Comparison of ENCODE assay signal across 17 cellular contexts in the genomic region with DNA sequence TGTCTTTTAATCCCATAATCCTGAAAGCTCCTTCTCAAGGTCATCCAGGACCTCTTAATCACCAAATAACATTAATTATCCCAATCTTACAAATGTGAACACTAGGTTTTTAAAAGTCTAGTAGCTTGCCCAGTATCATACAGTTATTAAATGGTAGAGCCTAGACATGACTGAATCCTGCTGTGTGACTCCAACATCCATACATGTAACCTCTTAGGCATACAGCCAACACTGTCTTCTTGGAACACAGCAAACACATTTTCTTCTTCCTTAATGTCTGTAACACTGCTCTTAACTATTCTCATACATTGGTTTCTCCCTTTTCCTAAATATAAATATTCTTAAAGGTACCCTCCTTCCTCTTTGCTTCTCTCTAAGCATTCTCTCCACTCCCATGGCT.
"Had no signal": no experiment of that assay in that cellular context is flagged by ENCODE, and none has a peak within 500 bp of the region (broad histone marks: within the 10 kb centered on the region; RNA-seq: fewer than 3 reads in every experiment).

No MANE protein-coding gene starts in this region.

- H3K4me3 ChIP-seq: colonic mucosa, esophagus squamous epithelium, gastroesophageal sphincter, heart right ventricle, lung, pancreas had no signal

- ATAC-seq: gastroesophageal sphincter, heart right ventricle, left colon, pancreas had no signal

- DNase-seq: activated CD4-positive, CD25-positive, alpha-beta regulatory T cell treated with anti-CD3 and anti-CD28 coated beads, Interleukin-2, amount 50 U/mL, for 72 hours; activated naive CD4-positive, alpha-beta T cell treated with anti-CD3 and anti-CD28 coated beads for 36 hours; activated T-cell treated with anti-CD3 and anti-CD28 coated beads for 4 hours; caudate nucleus; colonic mucosa; esophagus squamous epithelium; heart right ventricle; left colon; pancreas; stimulated activated CD4-positive, alpha-beta T cell treated with anti-CD3 and anti-CD28 coated beads, Interleukin-4, amount 100 ng/mL, for 1 hour; stimulated activated naive CD4-positive, alpha-beta T cell; T-helper 9 cell; trophoblast cell had no signal

- H3K9me3 Mint-ChIP-seq: activated naive CD4-positive, alpha-beta T cell treated with anti-CD3 and anti-CD28 coated beads for 36 hours; activated T-helper 2 cell treated with anti-CD3 and anti-CD28 coated beads, Interferon-gamma antibody, Interleukin-2, Interleukin-4, amounts not matched to agents 10 μg/mL and 5 μg/mL and 100 μg/mL, durations not matched to agents 14 hours and 24 hours and 36 hours had no signal

- H3K4me3 Mint-ChIP-seq: activated naive CD4-positive, alpha-beta T cell treated with anti-CD3 and anti-CD28 coated beads for 36 hours had no signal

- H3K27ac Mint-ChIP-seq: activated naive CD4-positive, alpha-beta T cell treated with anti-CD3 and anti-CD28 coated beads for 36 hours; activated T-helper 2 cell treated with anti-CD3 and anti-CD28 coated beads, Interferon-gamma antibody, Interleukin-2, Interleukin-4, amounts not matched to agents 10 μg/mL and 5 μg/mL and 100 μg/mL, durations not matched to agents 14 hours and 24 hours and 36 hours had no signal

- FAIRE-seq: islet of Langerhans, pancreas had no signal
